27 cellular contexts compared by ENCODE assay signal in the genomic region with DNA sequence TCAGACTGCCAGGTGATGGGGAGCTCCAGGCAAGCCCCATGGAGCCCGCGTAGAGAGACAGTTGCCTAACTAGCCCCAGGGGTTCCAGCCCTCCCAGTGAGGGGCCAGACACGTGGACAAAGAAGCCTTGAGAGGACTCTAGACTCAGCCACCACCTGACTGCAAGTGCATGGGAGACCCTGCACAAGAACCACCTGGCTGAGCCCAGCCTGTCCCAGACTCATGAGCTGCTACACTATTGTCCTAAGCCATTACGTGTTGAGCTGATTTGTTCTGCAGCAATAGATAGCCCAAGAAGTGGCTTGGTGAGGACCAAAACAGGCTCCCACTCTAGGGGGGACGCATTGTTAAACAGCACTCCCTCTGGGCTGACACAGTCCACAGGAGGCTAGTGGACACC.
"Had no signal": no experiment of that assay in that cellular context is flagged by ENCODE, and none has a peak within 500 bp of the region (broad histone marks: within the 10 kb centered on the region; RNA-seq: fewer than 3 reads in every experiment).

No MANE protein-coding gene starts in this region.

- H3K27me3 Mint-ChIP-seq: activated B cell treated with CpG ODN at 0.5 μM for 24 hours; activated CD4-positive, alpha-beta memory T cell treated with anti-CD3 and anti-CD28 coated beads for 36 hours; activated CD8-positive, alpha-beta memory T cell treated with anti-CD3 and anti-CD28 coated beads, Interleukin-2, amount 10 ng/mL, durations not matched to agents 7 days and 5 days; memory B cell had no signal

- H3K36me3 Mint-ChIP-seq: activated CD8-positive, alpha-beta memory T cell treated with anti-CD3 and anti-CD28 coated beads, Interleukin-2, amount 10 ng/mL, durations not matched to agents 7 days and 5 days; memory B cell; natural killer cell treated with Interleukin-12 subunit alpha and Interleukin-12 subunit beta and Interleukin-15 and Interleukin-18, amount 100 ng/mL, for 72 hours had no signal

- H3K4me3 ChIP-seq: body of pancreas, pancreas, psoas muscle, right atrium auricular region, thyroid gland had no signal

- H3K27ac ChIP-seq: body of pancreas, neutrophil, pancreas, psoas muscle, right atrium auricular region, thyroid gland had no signal

- H3K9me3 ChIP-seq: body of pancreas, neutrophil, pancreas, psoas muscle, right atrium auricular region, thyroid gland had no signal

- H3K27ac Mint-ChIP-seq: activated B cell treated with CpG ODN at 0.5 μM for 24 hours; activated CD4-positive, alpha-beta memory T cell treated with anti-CD3 and anti-CD28 coated beads for 36 hours; activated CD8-positive, alpha-beta memory T cell treated with anti-CD3 and anti-CD28 coated beads, Interleukin-2, amount 10 ng/mL, durations not matched to agents 7 days and 5 days; memory B cell; T-cell had no signal

- H3K4me1 ChIP-seq: psoas muscle had no signal

- ATAC-seq: activated CD8-positive, alpha-beta memory T cell treated with anti-CD3 and anti-CD28 coated beads, Interleukin-2, amount 10 ng/mL, durations not matched to agents 7 days and 5 days; body of pancreas; esophagus mucosa; left ventricle myocardium superior; natural killer cell treated with Interleukin-12 subunit alpha and Interleukin-12 subunit beta and Interleukin-15 and Interleukin-18, amount 100 ng/mL, for 72 hours; pancreas; psoas muscle; stimulated activated naive CD8-positive, alpha-beta T cell treated with anti-CD3 and anti-CD28 coated beads, Interleukin-15, Interleukin-2, amounts not matched to agents 100 U/mL and 50 U/mL, for 24 hours; T-cell had no signal

- H3K27me3 ChIP-seq: body of pancreas, neutrophil, pancreas, right atrium auricular region, thyroid gland had no signal

- FAIRE-seq: pancreas had no signal

- H3K4me3 Mint-ChIP-seq: activated B cell treated with CpG ODN at 0.5 μM for 24 hours; activated CD4-positive, alpha-beta memory T cell treated with anti-CD3 and anti-CD28 coated beads for 36 hours; activated CD8-positive, alpha-beta memory T cell treated with anti-CD3 and anti-CD28 coated beads, Interleukin-2, amount 10 ng/mL, durations not matched to agents 7 days and 5 days; memory B cell; natural killer cell treated with Interleukin-12 subunit alpha and Interleukin-12 subunit beta and Interleukin-15 and Interleukin-18, amount 100 ng/mL, for 72 hours; T-cell had no signal

- H3K9me3 Mint-ChIP-seq: activated B cell treated with CpG ODN at 0.5 μM for 24 hours; activated CD4-positive, alpha-beta memory T cell treated with anti-CD3 and anti-CD28 coated beads for 36 hours; memory B cell; natural killer cell treated with Interleukin-12 subunit alpha and Interleukin-12 subunit beta and Interleukin-15 and Interleukin-18, amount 100 ng/mL, for 72 hours; T-cell had no signal

- DNase-seq: activated B cell treated with CpG ODN at 0.5 μM for 24 hours; activated CD4-positive, alpha-beta memory T cell treated with anti-CD3 and anti-CD28 coated beads for 36 hours; activated CD4-positive, alpha-beta T cell treated with anti-CD3 and anti-CD28 coated beads for 4 hours; activated CD8-positive, alpha-beta memory T cell treated with anti-CD3 and anti-CD28 coated beads, Interleukin-2, amount 10 ng/mL, durations not matched to agents 7 days and 5 days; activated effector memory CD4-positive, alpha-beta T cell treated with anti-CD3 and anti-CD28 coated beads, Interleukin-2, amount 50 U/mL, for 16 hours; activated naive CD4-positive, alpha-beta T cell treated with anti-CD3 and anti-CD28 coated beads, Interleukin-2, amount 50 U/mL, for 16 hours; activated T-cell treated with anti-CD3 and anti-CD28 coated beads for 4 hours; anterior cingulate cortex; body of pancreas; dermis blood vessel endothelial cell; effector CD8-positive, alpha-beta T cell; foreskin melanocyte; glutamatergic neuron; hippocampal formation; left ventricle myocardium superior; pancreas; psoas muscle; stimulated activated CD4-positive, alpha-beta T cell treated with anti-CD3 and anti-CD28 coated beads, Interleukin-12 subunit alpha, Interleukin-12 subunit beta, amount 100 ng/mL, for 4 hours; stimulated activated CD4-positive, alpha-beta T cell treated with anti-CD3 and anti-CD28 coated beads, Interleukin-4, amount 100 ng/mL, for 4 hours; stimulated activated naive CD8-positive, alpha-beta T cell treated with anti-CD3 and anti-CD28 coated beads, Interleukin-15, Interleukin-2, amounts not matched to agents 100 U/mL and 50 U/mL, for 24 hours; T-cell had no signal

- H3K36me3 ChIP-seq: neutrophil, pancreas, right atrium auricular region, thyroid gland had no signal
